8 cellular contexts compared by ENCODE assay signal in the genomic region with DNA sequence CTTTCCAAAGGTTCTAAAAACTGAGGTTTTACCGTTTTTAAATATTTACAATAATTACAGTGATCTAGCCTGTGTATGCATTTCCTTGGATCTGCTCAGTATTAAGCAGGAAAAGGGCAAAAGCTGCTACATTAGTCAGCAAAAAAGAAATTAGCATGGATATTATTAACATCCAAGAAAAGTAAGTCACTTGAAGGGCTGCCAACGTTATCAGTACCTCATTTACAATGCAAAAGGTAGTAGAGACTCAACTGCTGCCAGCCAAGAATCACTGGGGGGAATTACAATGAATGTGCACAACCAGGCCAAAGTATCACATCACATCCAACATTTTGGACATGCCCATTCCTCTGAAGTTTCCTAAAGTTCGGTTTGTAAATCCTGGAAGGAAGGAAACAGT. TPM values are rescaled to one million over a fixed set of nuclear protein-coding genes. Genes with fewer than 3 reads are reported as not detected.
DNase-seq lines count a peak whose midpoint lies in the region; ATAC-seq and TF ChIP-seq lines count a peak whose summit lies in the region.

No MANE protein-coding gene starts in this region.

- H3K36me3 ChIP-seq in RWPE2 (ENCODE audit: low read depth) = peaks cover 24% of the 10 kb centered on the region
- no peaks in the 10 kb centered on the region for H3K36me3 ChIP-seq in prostate gland

- H3K27ac ChIP-seq in RWPE2 (ENCODE audit: poor library complexity, severe bottlenecking) (peak overlapping the region; percentile 77), prostate gland (peak overlapping the region; percentile 97 to 98)

- H3K27me3 ChIP-seq in RWPE2 (ENCODE audit: insufficient read depth, poor library complexity, severe bottlenecking) (no peaks in the 10 kb centered on the region), prostate gland (replicated peaks; ENCODE audit: insufficient read depth) (no peaks in the 10 kb centered on the region)

- H3K9me3 ChIP-seq in RWPE2 (ENCODE audit: severe bottlenecking) (no peaks in the 10 kb centered on the region), prostate gland (no peaks in the 10 kb centered on the region)

- TF ChIP-seq CTCF in RWPE2 (IDR thresholded peaks at IDR 0.05; ENCODE audit: poor library complexity, severe bottlenecking) (no peak), fibroblast of villous mesenchyme (IDR thresholded peaks at IDR 0.05; ENCODE audit: insufficient read depth, low read depth, low read length) (no peak), prostate gland (IDR thresholded peaks at IDR 0.05) (no peak)

- ATAC-seq in RWPE2 (ENCODE audit: low read depth) (no peak), GM18498 (IDR thresholded peaks at IDR 0.05; ENCODE audit: unreplicated experiment) (no peak), GM19324 (IDR thresholded peaks at IDR 0.05; ENCODE audit: low FRiP score, unreplicated experiment) (no peak)

- DNase-seq in Daoy (ENCODE audit: low read depth) = peak; percentile 45
- DNase-seq in RWPE2 (ENCODE audit: low spot score) = no peak
- peak; percentile 31 for DNase-seq in fibroblast of villous mesenchyme (ENCODE audit: low read depth)
- DNase-seq in prostate gland (ENCODE audit: low spot score) = no peak
- no peak for DNase-seq in SHP77 (lab: John Stamatoyannopoulos, UW)
- DNase-seq in glomerular visceral epithelial cell (ENCODE audit: extremely low spot score) = no peak

- H3K4me3 ChIP-seq in RWPE2 (ENCODE audit: severe bottlenecking) (peak overlapping the region; percentile 66), fibroblast of villous mesenchyme (ENCODE audit: low read depth, low read length) (peak overlapping the region; percentile 90), prostate gland (peak overlapping the region; percentile 66 to 85)

- peaks cover 28% of the 10 kb centered on the region for H3K4me1 ChIP-seq in RWPE2 (ENCODE audit: insufficient read depth, poor library complexity, severe bottlenecking)
- peaks cover 17% of the 10 kb centered on the region for H3K4me1 ChIP-seq in prostate gland (replicated peaks)

- no peak for TF ChIP-seq POLR2A in prostate gland (IDR thresholded peaks at IDR 0.05)

- 8% methylated on average over 3 of the region's 3 CpGs for WGBS in prostate gland

- intact Hi-C loops in prostate gland (cut with DNase I) = loop anchor here (1.0 to 5.0 kb wide), 4 partner anchors 47 to 97 kb away; no protein-coding TSS in a partner anchor

RNA-seq across cellular contexts. Expression of a gene that starts 1.9 kb away (rescaled TPM):
- total RNA-seq in Daoy (2014; rRNA removed; shearing (Covaris generic)) = 447 and 452 TPM in 2 replicates
- total RNA-seq in fibroblast of villous mesenchyme (354 and 485 TPM in 2 replicates), prostate gland (100 to 1,000 TPM; 136 to 180 TPM)

Comparison
In these comparisons a context has a peak if more than half of its experiments do, and no peak if none do; other contexts are left out.
1. DNase-seq: peak in Daoy (single experiment) and fibroblast of villous mesenchyme (single experiment); none in RWPE2 (single experiment), prostate gland (single experiment), SHP77 (0 of 2) and glomerular visceral epithelial cell (single experiment).
2. Peak in every context shown above with its lines, with median percentiles within 50 percentile points of each other: H3K4me3 ChIP-seq.